In genomic region chr13:49240017-49240416, GRCh38 we compare ENCODE assay signal across 9 cellular contexts. TPM values are rescaled to one million over a fixed set of nuclear protein-coding genes. Genes with fewer than 3 reads are reported as not detected.
DNase-seq lines count a peak whose midpoint lies in the region; ATAC-seq, FAIRE-seq and TF ChIP-seq lines count a peak whose summit lies in the region.
"Had no signal": no experiment of that assay in that cellular context is flagged by ENCODE, and none has a peak within 500 bp of the region (broad histone marks: within the 10 kb centered on the region; RNA-seq: fewer than 3 reads in every experiment).

No MANE protein-coding gene starts in this region.

- H3K36me3 Mint-ChIP-seq in astrocyte (ENCODE audit: low read depth, unreplicated experiment), result no peaks in the 10 kb centered on the region

- H3K4me1 ChIP-seq in astrocyte (ENCODE audit: insufficient read depth, low read length) (no peaks in the 10 kb centered on the region), mesenchymal stem cell (ENCODE audit: control insufficient read depth, insufficient read depth, low read depth, low read length) (no peaks in the 10 kb centered on the region)

- H3K27ac ChIP-seq in AG04450 (ENCODE audit: low read depth, low read length) (no peak overlapping the region), astrocyte (ENCODE audit: low read depth, low read length) (no peak overlapping the region), mesenchymal stem cell (ENCODE audit: low read length, poor library complexity, severe bottlenecking) (no peak overlapping the region), dorsolateral prefrontal cortex (no peak overlapping the region)

- H3K4me3 Mint-ChIP-seq in astrocyte (ENCODE audit: unreplicated experiment), result no peak overlapping the region

- H2BK12ac ChIP-seq in mesenchymal stem cell (ENCODE audit: low read length in 2 of 2), result no peak overlapping the region

- H3K23ac ChIP-seq in mesenchymal stem cell (ENCODE audit: low read length in 2 of 2), result no peak overlapping the region

- no peak overlapping the region for H4K8ac ChIP-seq in mesenchymal stem cell (ENCODE audit: low read length)

- no peak overlapping the region for H4K91ac ChIP-seq in mesenchymal stem cell (ENCODE audit: low read length)

- H2BK120ac ChIP-seq in mesenchymal stem cell (ENCODE audit: low read depth, low read length), result no peak overlapping the region

- H3K4me1 Mint-ChIP-seq in astrocyte (ENCODE audit: low read depth, unreplicated experiment), result peaks cover 18% of the 10 kb centered on the region

- H3K9ac ChIP-seq in astrocyte (ENCODE audit: low read length), result no peak overlapping the region
- no peak overlapping the region for H3K9ac ChIP-seq in mesenchymal stem cell (ENCODE audit: low read length)

- DNase-seq in AG04450 (ENCODE audit: low read depth, low spot score) (no peak), GM10266 (ENCODE audit: extremely low spot score) (peak; percentile 26), NCI-H69 (lab: John Stamatoyannopoulos, UW) (peak; percentile 37), astrocyte (ENCODE audit: low read depth) (peak; percentile 23), mesenchymal stem cell (peak; percentile 41), dorsolateral prefrontal cortex (no peak)

- no peak overlapping the region for H2BK15ac ChIP-seq in mesenchymal stem cell (ENCODE audit: low read depth, poor library complexity, severe bottlenecking)

- ATAC-seq in GM21367 (IDR thresholded peaks at IDR 0.05; ENCODE audit: unreplicated experiment), result no peak
- ATAC-seq in HG03432 (IDR thresholded peaks at IDR 0.05; ENCODE audit: unreplicated experiment), result no peak

- H2AFZ ChIP-seq in astrocyte (ENCODE audit: low read depth, low read length) (no peak overlapping the region), mesenchymal stem cell (ENCODE audit: low read depth, low read length) (no peak overlapping the region)

- 56% methylated on average over 1 of the region's 4 CpGs for WGBS in mesenchymal stem cell

- H4K20me1 ChIP-seq in astrocyte (ENCODE audit: insufficient read depth, low read length), result no peaks in the 10 kb centered on the region

- peaks cover 4% of the 10 kb centered on the region; the same call in 1 of the 2 replicates for H3K9me3 ChIP-seq in AG04450 (ENCODE audit: control insufficient read depth, insufficient read depth, low read length)
- H3K9me3 ChIP-seq in astrocyte (ENCODE audit: insufficient read depth, low read depth, low read length), result no peaks in the 10 kb centered on the region
- no peaks in the 10 kb centered on the region for H3K9me3 ChIP-seq in mesenchymal stem cell (ENCODE audit: control insufficient read depth, low read length)

- H3K4me2 ChIP-seq in astrocyte (ENCODE audit: low read length) (no peak overlapping the region), mesenchymal stem cell (ENCODE audit: low read length, poor library complexity, severe bottlenecking) (no peak overlapping the region)

- H2BK5ac ChIP-seq in mesenchymal stem cell (ENCODE audit: low read depth, low read length, poor library complexity, severe bottlenecking), result no peak overlapping the region

- TF ChIP-seq CTCF in AG04450 (IDR thresholded peaks at IDR 0.05; ENCODE audit: low read depth, low read length) (peak; percentile 62), GM10266 (IDR thresholded peaks at IDR 0.05; ENCODE audit: control insufficient read depth, insufficient read depth, low read depth, missing control alignments) (peak; percentile 70), astrocyte (IDR thresholded peaks at IDR 0.05; ENCODE audit: insufficient read depth, low read depth, low read length) (peak; percentile 62), dorsolateral prefrontal cortex (IDR thresholded peaks at IDR 0.05 in 54 of 56, conservative IDR thresholded peaks at IDR 0.05 in 2 of 56; ENCODE audit: low read depth in 1 of 56, partially characterized antibody in 56 of 56) (peak in 24 of 56 donors; percentile 9 to 48 (median 24))

- H3K79me2 ChIP-seq in astrocyte (ENCODE audit: insufficient read depth, low read length), result no peaks in the 10 kb centered on the region

- no peak overlapping the region for H3K4ac ChIP-seq in mesenchymal stem cell (ENCODE audit: low read depth in 1 of 2, low read length in 2 of 2)

- no peak overlapping the region for H3K14ac ChIP-seq in mesenchymal stem cell (ENCODE audit: low read length in 2 of 2)

- no peaks in the 10 kb centered on the region for H3K27me3 Mint-ChIP-seq in astrocyte (ENCODE audit: low read depth, unreplicated experiment)

- POLR2A ChIA-PET in AG04450 (lab: Yijun Ruan, JAX), result no interaction called here

- H3K79me1 ChIP-seq in mesenchymal stem cell (replicated peaks; ENCODE audit: low read length, poor library complexity, severe bottlenecking), result no peaks in the 10 kb centered on the region

- H3K27ac Mint-ChIP-seq in astrocyte (ENCODE audit: unreplicated experiment), result no peak overlapping the region

- H3K9me3 Mint-ChIP-seq in astrocyte (ENCODE audit: unreplicated experiment), result peaks cover 3% of the 10 kb centered on the region

- FAIRE-seq in astrocyte (lab: Jason Lieb, UNC), result no peak

- H3K27me3 ChIP-seq in AG04450 (ENCODE audit: control insufficient read depth, insufficient read depth, low read length), result no peaks in the 10 kb centered on the region
- no peaks in the 10 kb centered on the region for H3K27me3 ChIP-seq in astrocyte (ENCODE audit: insufficient read depth, low read length)
- H3K27me3 ChIP-seq in mesenchymal stem cell (ENCODE audit: control insufficient read depth in 1 of 2, insufficient read depth in 1 of 2, low read length in 2 of 2), result peaks cover 3 to 20% of the 10 kb centered on the region in 2 experiments
- H3K27me3 ChIP-seq in dorsolateral prefrontal cortex, result no peaks in the 10 kb centered on the region

- no peak overlapping the region for H2AK5ac ChIP-seq in mesenchymal stem cell (ENCODE audit: low read length, severe bottlenecking)

- no peak overlapping the region for H3K18ac ChIP-seq in mesenchymal stem cell (ENCODE audit: low read depth in 1 of 2, low read length in 2 of 2)

- CTCF ChIA-PET in AG04450 (lab: Charles Lee), result interaction anchor here (0.5 to 2.9 kb wide), 13 partner anchors 8 to 369 kb away, joined by 3 to 26 read pairs (median 4); partner anchors contain the start of genes CAB39L and SETDB2

- H3K36me3 ChIP-seq in astrocyte (ENCODE audit: insufficient read depth, low read length) (no peaks in the 10 kb centered on the region), mesenchymal stem cell (ENCODE audit: control insufficient read depth in 1 of 2, insufficient read depth in 2 of 2, low read depth in 1 of 2, low read length in 2 of 2) (no peaks in the 10 kb centered on the region)

- intact Hi-C loops in dorsolateral prefrontal cortex (cut with DNase I), result no loop called here

- H3K4me3 ChIP-seq in AG04450 (ENCODE audit: low read depth, low read length), result no peak overlapping the region
- H3K4me3 ChIP-seq in astrocyte (ENCODE audit: insufficient read depth, low read depth, low read length), result no peak overlapping the region
- H3K4me3 ChIP-seq in mesenchymal stem cell (ENCODE audit: insufficient read depth in 1 of 2, low read depth in 1 of 2, low read length in 2 of 2), result no peak overlapping the region
- no peak overlapping the region for H3K4me3 ChIP-seq in dorsolateral prefrontal cortex

RNA-seq across cellular contexts. Expression of gene CDADC1, which starts 7.7 kb away (rescaled TPM):
- polyA plus RNA-seq in AG04450 (2011; rRNA removed), result 3.2 and 6.4 TPM in 2 replicates
- 1.4 and 2.0 TPM in 2 replicates for polyA minus RNA-seq in AG04450 (2011; rRNA and poly(A)+ RNA removed)
- total RNA-seq in astrocyte, result 7.0 and 7.2 TPM in 2 replicates
- 10.1 TPM for polyA plus RNA-seq in mesenchymal stem cell (2013, experiment 1 of 2)
- polyA plus RNA-seq in mesenchymal stem cell (2013, experiment 2 of 2), result 10.0 TPM
- 10 to 100 TPM; 10.8 to 28.5 (median 17.3) TPM for total RNA-seq in dorsolateral prefrontal cortex

RNA-seq across cellular contexts. Expression of gene MLNR, which starts 19.9 kb away (rescaled TPM):
- polyA plus RNA-seq in AG04450 (2011; rRNA removed), result not detected in 2 replicates
- not detected in 2 replicates for polyA minus RNA-seq in AG04450 (2011; rRNA and poly(A)+ RNA removed)
- total RNA-seq in astrocyte (not detected in 2 replicates), dorsolateral prefrontal cortex (not detected)
- not detected for polyA plus RNA-seq in mesenchymal stem cell (2013, experiment 1 of 2)
- polyA plus RNA-seq in mesenchymal stem cell (2013, experiment 2 of 2), result not detected
- total RNA-seq: urinary bladder had no signal
- polyA plus RNA-seq: urinary bladder had no signal

Comparison
In these comparisons a context has a peak if more than half of its experiments do, and no peak if none do; other contexts are left out.
1. DNase-seq: peak in GM10266 (single experiment), NCI-H69 (single experiment), astrocyte (single experiment) and mesenchymal stem cell (single experiment); none in AG04450 (single experiment) and dorsolateral prefrontal cortex (0 of 10).